In the genomic region with DNA sequence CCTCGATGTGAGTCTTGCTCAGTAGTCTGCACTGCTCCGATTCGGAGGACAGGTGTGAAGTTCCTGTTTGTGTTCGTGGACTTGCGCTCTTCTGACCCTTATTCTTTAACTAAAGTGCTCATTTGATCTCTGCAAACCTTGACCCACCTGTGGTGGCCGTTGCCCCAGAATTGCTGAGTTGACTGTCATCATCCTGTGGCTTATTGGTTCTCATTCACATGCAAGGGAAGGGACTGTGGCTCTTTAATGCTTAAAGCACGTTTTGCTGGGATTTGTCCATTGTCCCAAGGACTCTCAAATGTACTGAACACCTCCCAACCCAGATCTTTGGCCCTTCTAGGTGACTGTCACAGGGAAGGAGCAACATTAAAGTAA, we compare ENCODE assay signal across 22 cellular contexts. TPM values are rescaled to one million over a fixed set of nuclear protein-coding genes. Genes with fewer than 3 reads are reported as not detected.
DNase-seq lines count a peak whose midpoint lies in the region; ATAC-seq, FAIRE-seq and TF ChIP-seq lines count a peak whose summit lies in the region.
"Had no signal": no experiment of that assay in that cellular context is flagged by ENCODE, and none has a peak within 500 bp of the region (broad histone marks: within the 10 kb centered on the region; RNA-seq: fewer than 3 reads in every experiment).

No MANE protein-coding gene starts in this region.

- H3K4me1 ChIP-seq in esophagus muscularis mucosa (peaks cover 58 to 100% (median 98%) of the 10 kb centered on the region in 4 donors), muscle layer of colon (ENCODE audit: insufficient read depth, low read length) (peaks cover 91% of the 10 kb centered on the region), skeletal muscle tissue (ENCODE audit: control insufficient read depth in 3 of 3, insufficient read depth in 3 of 3, low read length in 3 of 3) (peaks cover 71 to 97% (median 88%) of the 10 kb centered on the region in 3 donors), upper lobe of right lung (peaks cover 1% of the 10 kb centered on the region)

- no peak overlapping the region for H3K27ac Mint-ChIP-seq in activated CD4-positive, alpha-beta memory T cell treated with anti-CD3 and anti-CD28 coated beads, Interleukin-2, amount 10 ng/mL, durations not matched to agents 7 days and 5 days
- H3K27ac Mint-ChIP-seq: CD8-positive, alpha-beta T cell; HFFc6 had no signal

- peak overlapping the region in 1 of 4 donors; percentile 7 for H3K4me3 ChIP-seq in esophagus muscularis mucosa
- H3K4me3 ChIP-seq in muscle layer of colon (ENCODE audit: low read depth in 1 of 2, low read length in 2 of 2), result no peak overlapping the region
- no peak overlapping the region for H3K4me3 ChIP-seq in skeletal muscle tissue (ENCODE audit: low read length in 3 of 3)
- no peak overlapping the region for H3K4me3 ChIP-seq in upper lobe of right lung
- H3K4me3 ChIP-seq: BLaER1 treated with 17β-estradiol and CSF1 and Interleukin-3, amounts not matched to agents 10 nM and 100 nM had no signal

- H3K4me1 Mint-ChIP-seq in activated CD4-positive, alpha-beta memory T cell treated with anti-CD3 and anti-CD28 coated beads, Interleukin-2, amount 10 ng/mL, durations not matched to agents 7 days and 5 days, result no peaks in the 10 kb centered on the region

- H3K4me3 Mint-ChIP-seq in activated CD4-positive, alpha-beta memory T cell treated with anti-CD3 and anti-CD28 coated beads, Interleukin-2, amount 10 ng/mL, durations not matched to agents 7 days and 5 days, result no peak overlapping the region
- H3K4me3 Mint-ChIP-seq: CD8-positive, alpha-beta T cell; HFFc6 had no signal

- 61% methylated on average over 3 of the region's 7 CpGs for WGBS in esophagus muscularis mucosa

- POLR2A ChIA-PET in activated CD4-positive, alpha-beta memory T cell treated with anti-CD3 and anti-CD28 coated beads, Interleukin-2, amount 10 ng/mL, durations not matched to agents 7 days and 5 days (lab: Charles Lee), result no interaction called here

- FAIRE-seq in urothelium cell line (lab: Jason Lieb, UNC), result no peak
- FAIRE-seq: GM12891 had no signal

- H3K27me3 ChIP-seq in esophagus muscularis mucosa, result no peaks in the 10 kb centered on the region
- H3K27me3 ChIP-seq in muscle layer of colon (ENCODE audit: control insufficient read depth in 1 of 2, insufficient read depth in 2 of 2, low read length in 2 of 2), result no peaks in the 10 kb centered on the region
- H3K27me3 ChIP-seq in skeletal muscle tissue (ENCODE audit: control insufficient read depth in 3 of 3, insufficient read depth in 3 of 3, low read length in 3 of 3), result no peaks in the 10 kb centered on the region
- no peaks in the 10 kb centered on the region for H3K27me3 ChIP-seq in upper lobe of right lung
- H3K27me3 ChIP-seq: BLaER1 treated with 17β-estradiol and CSF1 and Interleukin-3, amounts not matched to agents 10 nM and 100 nM had no signal

- no peaks in the 10 kb centered on the region for H3K36me3 Mint-ChIP-seq in activated CD4-positive, alpha-beta memory T cell treated with anti-CD3 and anti-CD28 coated beads, Interleukin-2, amount 10 ng/mL, durations not matched to agents 7 days and 5 days (ENCODE audit: low read depth)
- H3K36me3 Mint-ChIP-seq: CD8-positive, alpha-beta T cell had no signal

- no peaks in the 10 kb centered on the region for H3K9me3 ChIP-seq in esophagus muscularis mucosa
- H3K9me3 ChIP-seq in muscle layer of colon (ENCODE audit: low read length), result no peaks in the 10 kb centered on the region
- H3K9me3 ChIP-seq in skeletal muscle tissue (ENCODE audit: control insufficient read depth in 3 of 3, low read length in 3 of 3), result no peaks in the 10 kb centered on the region
- H3K9me3 ChIP-seq in upper lobe of right lung, result no peaks in the 10 kb centered on the region
- H3K9me3 ChIP-seq: BLaER1 treated with 17β-estradiol and CSF1 and Interleukin-3, amounts not matched to agents 10 nM and 100 nM had no signal

- H3K9me3 Mint-ChIP-seq in activated CD4-positive, alpha-beta memory T cell treated with anti-CD3 and anti-CD28 coated beads, Interleukin-2, amount 10 ng/mL, durations not matched to agents 7 days and 5 days, result no peaks in the 10 kb centered on the region
- H3K9me3 Mint-ChIP-seq: CD8-positive, alpha-beta T cell; HFFc6 had no signal

- DNase-seq in esophagus muscularis mucosa (ENCODE audit: extremely low spot score), result no peak
- peak; percentile 26 for DNase-seq in upper lobe of right lung
- DNase-seq in urothelium cell line (ENCODE audit: low spot score), result no peak
- no peak for DNase-seq in activated CD4-positive, alpha-beta memory T cell treated with anti-CD3 and anti-CD28 coated beads, Interleukin-2, amount 10 ng/mL, durations not matched to agents 7 days and 5 days
- DNase-seq in iPS-NIHi7 (ENCODE audit: extremely low spot score), result no peak
- DNase-seq: CD8-positive, alpha-beta T cell; H7; HFFc6; KBM-7; MM.1S; NCI-H1092 treated with DMSO at 0.1 percent for 48 hours; NCI-H146; NCI-H2029 treated with DMSO at 0.1 percent for 48 hours; NCI-H226; NCI-H510A treated with DMSO at 0.1 percent for 48 hours; NCI-H82; SIG-M5 had no signal

- H3K36me3 ChIP-seq in esophagus muscularis mucosa, result peaks cover 20 to 75% (median 60%) of the 10 kb centered on the region in 4 donors
- peaks cover 81% of the 10 kb centered on the region for H3K36me3 ChIP-seq in muscle layer of colon (ENCODE audit: insufficient read depth, low read length)
- H3K36me3 ChIP-seq in skeletal muscle tissue (ENCODE audit: control insufficient read depth in 3 of 3, insufficient read depth in 3 of 3, low read length in 3 of 3), result peaks cover 23 to 43% (median 38%) of the 10 kb centered on the region in 3 donors
- H3K36me3 ChIP-seq in upper lobe of right lung, result no peaks in the 10 kb centered on the region
- H3K36me3 ChIP-seq: BLaER1 treated with 17β-estradiol and CSF1 and Interleukin-3, amounts not matched to agents 10 nM and 100 nM had no signal

- no peak for ATAC-seq in upper lobe of right lung
- ATAC-seq: CD8-positive, alpha-beta T cell; Panc1 had no signal

- TF ChIP-seq CTCF in esophagus muscularis mucosa (IDR thresholded peaks at IDR 0.05), result no peak
- no peak for TF ChIP-seq CTCF in upper lobe of right lung (IDR thresholded peaks at IDR 0.05)

- H3K27ac ChIP-seq in esophagus muscularis mucosa (replicated peaks in 1 of 4) (peak overlapping the region; percentile 97 to 98 (median 98)), muscle layer of colon (ENCODE audit: low read depth, low read length) (no peak overlapping the region), skeletal muscle tissue (ENCODE audit: low read depth, low read length) (peak overlapping the region; percentile 59), upper lobe of right lung (no peak overlapping the region)
- H3K27ac ChIP-seq: BLaER1 treated with 17β-estradiol and CSF1 and Interleukin-3, amounts not matched to agents 10 nM and 100 nM had no signal

- CTCF ChIA-PET in activated CD4-positive, alpha-beta memory T cell treated with anti-CD3 and anti-CD28 coated beads, Interleukin-2, amount 10 ng/mL, durations not matched to agents 7 days and 5 days (lab: Charles Lee), result no interaction called here

- H3K9ac ChIP-seq in muscle layer of colon (ENCODE audit: low read length), result peak overlapping the region; percentile 1
- H3K9ac ChIP-seq in skeletal muscle tissue (ENCODE audit: low read depth in 1 of 3, low read length in 3 of 3), result peak overlapping the region in 1 of 3 donors; percentile 50
- H3K9ac ChIP-seq: BLaER1 treated with 17β-estradiol and CSF1 and Interleukin-3, amounts not matched to agents 10 nM and 100 nM had no signal

- no peak for TF ChIP-seq POLR2A in esophagus muscularis mucosa (IDR thresholded peaks at IDR 0.05; ENCODE audit: low read depth)

- peaks cover 2% of the 10 kb centered on the region for H3K27me3 Mint-ChIP-seq in activated CD4-positive, alpha-beta memory T cell treated with anti-CD3 and anti-CD28 coated beads, Interleukin-2, amount 10 ng/mL, durations not matched to agents 7 days and 5 days

- TF ChIP-seq EP300 in esophagus muscularis mucosa (IDR thresholded peaks at IDR 0.05), result no peak

- intact Hi-C loops in esophagus muscularis mucosa (cut with DNase I), result no loop called here
- intact Hi-C loops in upper lobe of right lung (cut with DNase I), result no loop called here

RNA-seq across cellular contexts. Expression of gene SYNM, which starts 13.4 kb away (rescaled TPM):
- 1,000 to 10,000 TPM; 1,866 to 2,563 (median 2,454) TPM for total RNA-seq in esophagus muscularis mucosa
- total RNA-seq in skeletal muscle tissue, result 53.2 TPM
- 19.5 TPM for total RNA-seq in upper lobe of right lung
- total RNA-seq in activated CD4-positive, alpha-beta memory T cell treated with anti-CD3 and anti-CD28 coated beads, Interleukin-2, amount 10 ng/mL, durations not matched to agents 7 days and 5 days, result 1 to 10 TPM; 5.5 to 5.7 TPM

Comparison
In these comparisons a context has a peak if more than half of its experiments do, and no peak if none do; other contexts are left out.
1. H3K27ac ChIP-seq: peak in esophagus muscularis mucosa (4 of 4) and skeletal muscle tissue (single experiment); none in muscle layer of colon (single experiment) and upper lobe of right lung (single experiment).
2. RNA of gene SYNM, which starts 13.4 kb away (total RNA-seq): 1,866 to 2,563 TPM in esophagus muscularis mucosa; 53.2 TPM in skeletal muscle tissue (single experiment), 19.5 TPM in upper lobe of right lung (single experiment) and 5.5 to 5.7 TPM in activated CD4-positive, alpha-beta memory T cell treated with anti-CD3 and anti-CD28 coated beads, Interleukin-2, amount 10 ng/mL, durations not matched to agents 7 days and 5 days; every median in the first group is over 10 times any median in the second.